11 cellular contexts compared by ENCODE assay signal in the genomic region with DNA sequence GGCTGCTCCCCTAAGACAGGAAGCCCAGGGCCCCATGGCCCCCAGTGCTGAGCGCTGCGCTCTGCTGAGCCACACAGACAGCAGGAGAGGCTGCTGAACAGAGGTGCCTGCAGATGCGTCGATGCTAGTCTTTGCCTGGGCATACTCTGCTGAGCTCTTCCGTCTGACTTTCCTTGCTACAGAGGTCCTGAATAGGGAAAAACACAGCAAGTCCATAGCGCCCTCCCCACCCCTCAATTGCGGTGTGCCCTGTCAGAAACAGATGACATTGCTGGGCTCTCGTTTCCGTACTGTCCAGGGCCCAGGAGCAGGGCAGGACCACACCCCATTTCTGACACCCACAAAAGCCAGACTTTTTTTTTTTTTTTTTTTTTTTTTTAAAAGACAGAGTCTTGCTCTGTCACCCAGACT.
DNase-seq lines count a peak whose midpoint lies in the region; ATAC-seq, FAIRE-seq and TF ChIP-seq lines count a peak whose summit lies in the region.
"Had no signal": no experiment of that assay in that cellular context is flagged by ENCODE, and none has a peak within 500 bp of the region (broad histone marks: within the 10 kb centered on the region; RNA-seq: fewer than 3 reads in every experiment).

No MANE protein-coding gene starts in this region.

- FAIRE-seq in GM12878 (lab: Jason Lieb, UNC), result no peak
- FAIRE-seq: endometrium had no signal

- intact Hi-C loops in GM12878 (cut with micrococcal nuclease; ENCODE audit: unreplicated experiment), result no loop called here

- H4K20me1 ChIP-seq in GM12878 (ENCODE audit: control insufficient read depth, insufficient read depth), result no peaks in the 10 kb centered on the region

- TF ChIP-seq CTCF in GM12878 (IDR thresholded peaks at IDR 0.05 in 2 of 3, conservative IDR thresholded peaks at IDR 0.05 in 1 of 3; ENCODE audit: control insufficient read depth in 2 of 3, extremely low read depth in 1 of 3, insufficient read depth in 1 of 3, low read depth in 3 of 3, low read length in 3 of 3), result no peak

- H3K36me3 ChIP-seq in GM12878 (ENCODE audit: control insufficient read depth in 2 of 2, insufficient read depth in 2 of 2, low read length in 1 of 2), result no peaks in the 10 kb centered on the region; a peak in 1 of 4 replicates

- DNase-seq in stimulated activated naive CD4-positive, alpha-beta T cell (lab: John Stamatoyannopoulos, UW), result peak in 4 of 6 experiments; percentile 14 to 46 (median 25)
- no peak for DNase-seq in stimulated activated naive CD4-positive, alpha-beta T cell treated with Interleukin-2 at 50 U/mL for 16 hours (lab: John Stamatoyannopoulos, UW)
- DNase-seq in GM12878 (ENCODE audit: low read depth, low spot score), result no peak
- no peak for DNase-seq in epidermal melanocyte (ENCODE audit: insufficient read length, low spot score)
- DNase-seq in cerebellar nuclear complex (lab: John Stamatoyannopoulos, UW), result no peak
- no peak for DNase-seq in effector CD4-positive, alpha-beta T cell
- DNase-seq: BE2C, NCI-H1436 had no signal

- H3K4me3 ChIP-seq in GM12878, result no peak overlapping the region

- H3K4me1 ChIP-seq in GM12878 (ENCODE audit: control insufficient read depth, insufficient read depth, low read length), result peaks cover 3% of the 10 kb centered on the region
- H3K4me1 ChIP-seq: BE2C had no signal

- ATAC-seq in HG03139 (IDR thresholded peaks at IDR 0.05; ENCODE audit: unreplicated experiment) (peak; percentile 72), GM12878 (peak; percentile 20; the same call in 1 of the 3 replicates), GM19035 (IDR thresholded peaks at IDR 0.05; ENCODE audit: unreplicated experiment) (no peak)

- no peaks in the 10 kb centered on the region for H3K9me3 ChIP-seq in GM12878 (replicated peaks; ENCODE audit: control insufficient read depth, insufficient read depth, low read length)
- H3K9me3 ChIP-seq: BE2C had no signal

- H3K9ac ChIP-seq in GM12878 (ENCODE audit: control insufficient read depth, insufficient read depth, low read length), result no peak overlapping the region

- no peak for TF ChIP-seq EP300 in GM12878 (IDR thresholded peaks at IDR 0.05; ENCODE audit: borderline replicate concordance in 1 of 2, control insufficient read depth in 1 of 2, low read depth in 2 of 2, low read length in 2 of 2)

- in situ Hi-C loops in GM12878 (cut with MboI), result no loop called here

- H3K27me3 ChIP-seq in GM12878 (replicated peaks in 1 of 2; ENCODE audit: control insufficient read depth in 2 of 2, insufficient read depth in 2 of 2, low read length in 1 of 2), result no peaks in the 10 kb centered on the region
- H3K27me3 ChIP-seq: BE2C had no signal

- BruUV-seq in GM12878 (replicated peaks; lab: Mats Ljungman, UMichigan), result no TSS peak

- RAD21 ChIA-PET in GM12878 (lab: Charles Lee; ENCODE audit: unreplicated experiment), result interaction anchor here (0.5 kb wide), 1 partner anchor 242 kb away, joined by 3 read pairs; no protein-coding TSS in a partner anchor

- H3K4me2 ChIP-seq in GM12878 (ENCODE audit: control insufficient read depth, insufficient read depth), result no peak overlapping the region

- no peak for TF ChIP-seq POLR2A in GM12878 (IDR thresholded peaks at IDR 0.05; ENCODE audit: low read depth, low read length)

- no peak for TF ChIP-seq RAD21 in GM12878 (IDR thresholded peaks at IDR 0.05; ENCODE audit: insufficient read depth, low read depth, low read length)

- WGBS in GM12878 (ENCODE audit: insufficient coverage, insufficient replicate concordance, low lambda C conversion rate, missing lambda C conversion rate), result 71% methylated on average over 9 of the region's 9 CpGs

- POLR2A ChIA-PET in GM12878 (lab: Charles Lee), result interaction anchor here (0.6 kb wide), 1 partner anchor 80 kb away, joined by 7 read pairs; no protein-coding TSS in a partner anchor

- SMC1A ChIA-PET in GM12878 (lab: Charles Lee; ENCODE audit: uncharacterized antibody, unreplicated experiment), result interaction anchor here (1.8 kb wide), 1 partner anchor 12 kb away, joined by 5 read pairs; no protein-coding TSS in a partner anchor

- H3K79me2 ChIP-seq in GM12878 (ENCODE audit: control insufficient read depth, insufficient read depth, low read length), result no peaks in the 10 kb centered on the region

- H3K27ac ChIP-seq in GM12878 (ENCODE audit: control insufficient read depth, insufficient read depth), result no peak overlapping the region

- H2AFZ ChIP-seq in GM12878 (ENCODE audit: control insufficient read depth, low read depth, low read length), result no peak overlapping the region

- CTCF ChIA-PET in GM12878 (lab: Yijun Ruan, JAX), result no interaction called here

TF ChIP-seq in GM12878, 131 proteins besides CTCF, POLR2A, EP300 and RAD21:
- TF ChIP-seq STAT1 (conservative IDR thresholded peaks at IDR 0.05), result no peak
- no peak for TF ChIP-seq POLR2AphosphoS5 (IDR thresholded peaks at IDR 0.05; ENCODE audit: low read length)
- no peak for TF ChIP-seq CUX1 (IDR thresholded peaks at IDR 0.05; ENCODE audit: insufficient replicate concordance, low read depth, low read length)
- TF ChIP-seq RFX5 (IDR thresholded peaks at IDR 0.05; ENCODE audit: low read depth, low read length), result no peak
- TF ChIP-seq, protein P1, sequence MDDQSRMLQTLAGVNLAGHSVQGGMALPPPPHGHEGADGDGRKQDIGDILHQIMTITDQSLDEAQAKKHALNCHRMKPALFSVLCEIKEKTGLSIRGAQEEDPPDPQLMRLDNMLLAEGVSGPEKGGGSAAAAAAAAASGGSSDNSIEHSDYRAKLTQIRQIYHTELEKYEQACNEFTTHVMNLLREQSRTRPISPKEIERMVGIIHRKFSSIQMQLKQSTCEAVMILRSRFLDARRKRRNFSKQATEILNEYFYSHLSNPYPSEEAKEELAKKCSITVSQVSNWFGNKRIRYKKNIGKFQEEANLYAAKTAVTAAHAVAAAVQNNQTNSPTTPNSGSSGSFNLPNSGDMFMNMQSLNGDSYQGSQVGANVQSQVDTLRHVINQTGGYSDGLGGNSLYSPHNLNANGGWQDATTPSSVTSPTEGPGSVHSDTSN (IDR thresholded peaks at IDR 0.05; ENCODE audit: insufficient replicate concordance, low read depth, low read length), result no peak
- TF ChIP-seq MXI1 (IDR thresholded peaks at IDR 0.05; ENCODE audit: low read depth, low read length), result no peak
- TF ChIP-seq POU2F2 (IDR thresholded peaks at IDR 0.05; ENCODE audit: borderline replicate concordance, low read depth, low read length), result no peak
TF ChIP-seq in GM12878: peak in this region for 0.

Comparison
In these comparisons a context has a peak if more than half of its experiments do, and no peak if none do; other contexts are left out.
1. DNase-seq: peak in stimulated activated naive CD4-positive, alpha-beta T cell (4 of 6); none in stimulated activated naive CD4-positive, alpha-beta T cell treated with Interleukin-2 at 50 U/mL for 16 hours (single experiment), GM12878 (single experiment), epidermal melanocyte (single experiment), cerebellar nuclear complex (0 of 2) and effector CD4-positive, alpha-beta T cell (single experiment).